13 cellular contexts compared by ENCODE assay signal in genomic region chr7:121019018-121019417, GRCh38. TPM values are rescaled to one million over a fixed set of nuclear protein-coding genes. Genes with fewer than 3 reads are reported as not detected.
DNase-seq lines count a peak whose midpoint lies in the region; ATAC-seq lines count a peak whose summit lies in the region.
"Had no signal": no experiment of that assay in that cellular context is flagged by ENCODE, and none has a peak within 500 bp of the region (broad histone marks: within the 10 kb centered on the region; RNA-seq: fewer than 3 reads in every experiment).

No MANE protein-coding gene starts in this region.

- peak; percentile 86 for DNase-seq in amniotic epithelial cell (ENCODE audit: low read depth)
- DNase-seq in left cardiac atrium, result no peak
- no peak for DNase-seq in HK-2 (ENCODE audit: unreplicated experiment)
- no peak for DNase-seq in NCI-H1930 (lab: John Stamatoyannopoulos, UW)
- DNase-seq in activated gamma-delta T cell (lab: John Stamatoyannopoulos, UW), result no peak
- DNase-seq: activated CD4-positive, alpha-beta T cell treated with anti-CD3 and anti-CD28 coated beads for 4 hours; activated naive CD4-positive, alpha-beta T cell treated with anti-CD3 and anti-CD28 coated beads, Interleukin-2, amount 10 ng/mL, durations not matched to agents 7 days and 5 days; C1 segment of cervical spinal cord; NCI-H1694 treated with DMSO at 0.1 percent for 48 hours; small intestine had no signal

- H3K4me3 ChIP-seq in skeletal muscle satellite cell (ENCODE audit: low read length), result peak overlapping the region; percentile 6

- no peaks in the 10 kb centered on the region for H3K36me3 ChIP-seq in skeletal muscle satellite cell (ENCODE audit: insufficient read depth, low read length)

- peak overlapping the region; percentile 53 for H3K4me2 ChIP-seq in skeletal muscle satellite cell (ENCODE audit: low read length)

- ATAC-seq in GM19351 (IDR thresholded peaks at IDR 0.05; ENCODE audit: unreplicated experiment) (peak; percentile 44), left cardiac atrium (peak; percentile 71 to 75), GM19452 (IDR thresholded peaks at IDR 0.05; ENCODE audit: unreplicated experiment) (no peak)

- peaks cover 62% of the 10 kb centered on the region for H3K4me1 ChIP-seq in skeletal muscle satellite cell (ENCODE audit: control insufficient read depth, insufficient read depth, low read length)

- H3K27me3 ChIP-seq in skeletal muscle satellite cell (ENCODE audit: control insufficient read depth, insufficient read depth, low read length), result no peaks in the 10 kb centered on the region

- peak overlapping the region; percentile 13 for H3K9ac ChIP-seq in skeletal muscle satellite cell (ENCODE audit: low read depth, low read length)

- intact Hi-C loops in left cardiac atrium (cut with DNase I), result no loop called here

- H3K9me3 ChIP-seq in skeletal muscle satellite cell (replicated peaks; ENCODE audit: low read length), result no peaks in the 10 kb centered on the region

RNA-seq across cellular contexts. Expression of gene CPED1, which starts 30.5 kb away (rescaled TPM):
- 10 to 100 TPM; 19.2 to 27.0 TPM for total RNA-seq in left cardiac atrium
- total RNA-seq in skeletal muscle satellite cell (2012; rRNA removed), result 28.6 and 29.9 TPM in 2 replicates
